8 cellular contexts compared by ENCODE assay signal in genomic region chr3:197256836-197257444, GRCh38. TPM values are rescaled to one million over a fixed set of nuclear protein-coding genes. Genes with fewer than 3 reads are reported as not detected.
DNase-seq lines count a peak whose midpoint lies in the region; ATAC-seq and TF ChIP-seq lines count a peak whose summit lies in the region.

No MANE protein-coding gene starts in this region.

- H3K36me3 Mint-ChIP-seq in WTC11, result peaks cover 5% of the 10 kb centered on the region; the same call in 1 of the 2 replicates

- H3K4me3 Mint-ChIP-seq in WTC11, result no peak overlapping the region

- peaks cover 34% of the 10 kb centered on the region for H3K4me1 Mint-ChIP-seq in WTC11

- no peak for TF ChIP-seq EP300 in sigmoid colon (IDR thresholded peaks at IDR 0.05)

- peak; percentile 35 for TF ChIP-seq CTCF in WTC11 (IDR thresholded peaks at IDR 0.05)
- peak; percentile 67 for TF ChIP-seq CTCF in fibroblast of pulmonary artery (IDR thresholded peaks at IDR 0.05; ENCODE audit: low read length, missing control alignments)
- peak in 3 of 4 experiments; percentile 41 to 61 (median 50) for TF ChIP-seq CTCF in sigmoid colon (IDR thresholded peaks at IDR 0.05)

- H3K9me3 ChIP-seq in sigmoid colon, result no peaks in the 10 kb centered on the region

- DNase-seq in stimulated activated CD4-positive, alpha-beta T cell treated with anti-CD3 and anti-CD28 coated beads, Interleukin-12 subunit alpha, Interleukin-12 subunit beta, amount 100 ng/mL, for 4 hours, result peak; percentile 2
- no peak for DNase-seq in stimulated activated CD4-positive, alpha-beta T cell treated with anti-CD3 and anti-CD28 coated beads, Interleukin-4, amount 100 ng/mL, for 4 hours
- DNase-seq in NCI-H1436 treated with DMSO at 0.1 percent for 48 hours (lab: John Stamatoyannopoulos, UW), result peak; percentile 32
- DNase-seq in WTC11 (ENCODE audit: low spot score), result no peak
- DNase-seq in fibroblast of pulmonary artery (ENCODE audit: low read depth), result peak; percentile 78
- no peak for DNase-seq in sigmoid colon

- no peak overlapping the region for H3K27ac Mint-ChIP-seq in WTC11

- CTCF ChIA-PET in WTC11 (lab: Charles Lee), result interaction anchor here (0.7 to 3.4 kb wide), 31 partner anchors 9 to 256 kb away, joined by 3 to 30 read pairs (median 4); partner anchors contain the start of gene DLG1

- H3K9me3 Mint-ChIP-seq in WTC11, result peaks cover 1% of the 10 kb centered on the region; the same call in 1 of the 2 replicates

- no peaks in the 10 kb centered on the region for H3K36me3 ChIP-seq in sigmoid colon

- no peaks in the 10 kb centered on the region for H3K27me3 Mint-ChIP-seq in WTC11 (ENCODE audit: low read depth)

- POLR2A ChIA-PET in WTC11 (lab: Charles Lee), result no interaction called here

- ATAC-seq in WTC11, result no peak
- ATAC-seq in GM21423 (IDR thresholded peaks at IDR 0.05; ENCODE audit: unreplicated experiment), result no peak
- ATAC-seq in GM21360 (IDR thresholded peaks at IDR 0.05; ENCODE audit: unreplicated experiment), result no peak

- 26 to 27% methylated on average over 3 of the region's 3 CpGs for WGBS in sigmoid colon, 2 donors

- no peak for TF ChIP-seq POLR2A in sigmoid colon (IDR thresholded peaks at IDR 0.05)

- no peak overlapping the region for H3K4me3 ChIP-seq in fibroblast of pulmonary artery (replicated peaks; ENCODE audit: low read depth, low read length)
- H3K4me3 ChIP-seq in sigmoid colon, result no peak overlapping the region

- no peaks in the 10 kb centered on the region for H3K27me3 ChIP-seq in sigmoid colon

- intact Hi-C loops in sigmoid colon (cut with DNase I), result loop anchor here (1.0 to 5.0 kb wide), 2 partner anchors 200 to 253 kb away; no protein-coding TSS in a partner anchor

- peaks cover 0 to 10% (median 3%) of the 10 kb centered on the region in 4 donors for H3K4me1 ChIP-seq in sigmoid colon

- H3K27ac ChIP-seq in sigmoid colon, result peak overlapping the region in 1 of 4 donors; percentile 3

TF ChIP-seq in WTC11, 78 proteins besides CTCF, POLR2A, EP300 and RAD21:
- TF ChIP-seq FOXK1 (CRISPR knock-in tag; IDR thresholded peaks at IDR 0.05) (no peak), MYBL2 (CRISPR knock-in tag; IDR thresholded peaks at IDR 0.05) (no peak), TEAD4 (CRISPR knock-in tag; IDR thresholded peaks at IDR 0.05) (no peak), ERG (CRISPR knock-in tag; IDR thresholded peaks at IDR 0.05) (no peak), ZNF138 (CRISPR knock-in tag; conservative IDR thresholded peaks at IDR 0.05) (no peak)

RNA-seq across cellular contexts. Expression of gene DLG1, which starts 41.5 kb away (rescaled TPM):
- total RNA-seq in WTC11 (2021), result 72.0 to 81.1 TPM (median 72.7 TPM) in 3 replicates
- 10 to 100 TPM; 62.6 to 71.0 (median 66.9) TPM for total RNA-seq in sigmoid colon
- 10 to 100 TPM; 30.6 to 83.7 (median 31.9) TPM for polyA plus RNA-seq in sigmoid colon

Comparison
In these comparisons a context has a peak if more than half of its experiments do, and no peak if none do; other contexts are left out.
1. DNase-seq: peak in stimulated activated CD4-positive, alpha-beta T cell treated with anti-CD3 and anti-CD28 coated beads, Interleukin-12 subunit alpha, Interleukin-12 subunit beta, amount 100 ng/mL, for 4 hours (single experiment), NCI-H1436 treated with DMSO at 0.1 percent for 48 hours (single experiment) and fibroblast of pulmonary artery (single experiment); none in stimulated activated CD4-positive, alpha-beta T cell treated with anti-CD3 and anti-CD28 coated beads, Interleukin-4, amount 100 ng/mL, for 4 hours (0 of 2), WTC11 (single experiment) and sigmoid colon (single experiment).
2. Peak in every context shown above with its lines, with median percentiles within 50 percentile points of each other: CTCF ChIP-seq.